22 cellular contexts compared by ENCODE assay signal in genomic region chr2:180990794-180991193, GRCh38.
"Had no signal": no experiment of that assay in that cellular context is flagged by ENCODE, and none has a peak within 500 bp of the region (broad histone marks: within the 10 kb centered on the region; RNA-seq: fewer than 3 reads in every experiment).

No MANE protein-coding gene starts in this region.

- H3K4me3 ChIP-seq: body of pancreas, cardiac muscle cell, right lobe of liver, skin epidermis, thyroid gland, upper lobe of right lung had no signal

- H3K27me3 Mint-ChIP-seq: activated CD4-positive, alpha-beta memory T cell treated with anti-CD3 and anti-CD28 coated beads for 36 hours; activated naive CD8-positive, alpha-beta T cell treated with anti-CD3 and anti-CD28 coated beads, Interleukin-2, amount 50 U/mL, for 24 hours; naive B cell; stimulated activated naive CD8-positive, alpha-beta T cell treated with anti-CD3 and anti-CD28 coated beads, Interleukin-15, Interleukin-2, amounts not matched to agents 100 ng/mL and 50 ng/mL, for 24 hours had no signal

- ATAC-seq: activated naive CD8-positive, alpha-beta T cell treated with anti-CD3 and anti-CD28 coated beads, Interleukin-2, amount 50 U/mL, for 24 hours; body of pancreas; left colon; right lobe of liver; upper lobe of right lung had no signal

- H3K9me3 Mint-ChIP-seq: activated CD4-positive, alpha-beta memory T cell treated with anti-CD3 and anti-CD28 coated beads for 36 hours; activated naive CD8-positive, alpha-beta T cell treated with anti-CD3 and anti-CD28 coated beads, Interleukin-2, amount 50 U/mL, for 24 hours; naive B cell; neural crest cell; stimulated activated naive CD8-positive, alpha-beta T cell treated with anti-CD3 and anti-CD28 coated beads, Interleukin-15, Interleukin-2, amounts not matched to agents 100 ng/mL and 50 ng/mL, for 24 hours; T-helper 2 cell treated with Interferon-gamma antibody and Interleukin-4, amounts not matched to agents 5 μg/mL and 100 μg/mL, for 36 hours had no signal

- H3K27ac ChIP-seq: body of pancreas, cardiac muscle cell, foreskin keratinocyte, right lobe of liver, skin epidermis, thyroid gland, upper lobe of right lung, WERI-Rb-1 had no signal

- DNase-seq: activated CD4-positive, alpha-beta memory T cell treated with anti-CD3 and anti-CD28 coated beads for 36 hours; activated effector memory CD4-positive, alpha-beta T cell treated with anti-CD3 and anti-CD28 coated beads, Interleukin-2, amount 50 U/mL, for 16 hours; activated naive CD4-positive, alpha-beta T cell treated with anti-CD3 and anti-CD28 coated beads, Interleukin-2, amount 50 U/mL, for 16 hours; activated naive CD8-positive, alpha-beta T cell treated with anti-CD3 and anti-CD28 coated beads, Interleukin-2, amount 50 U/mL, for 24 hours; body of pancreas; cortex of kidney; left colon; naive B cell; occipital lobe; right lobe of liver; stimulated activated CD4-positive, alpha-beta T cell treated with anti-CD3 and anti-CD28 coated beads, Interleukin-1b, Interleukin-23, amount 100 ng/mL, for 48 hours; substantia nigra; thyroid gland; upper lobe of right lung; WERI-Rb-1 had no signal

- H3K27ac Mint-ChIP-seq: activated CD4-positive, alpha-beta memory T cell treated with anti-CD3 and anti-CD28 coated beads for 36 hours; activated naive CD8-positive, alpha-beta T cell treated with anti-CD3 and anti-CD28 coated beads, Interleukin-2, amount 50 U/mL, for 24 hours; naive B cell; stimulated activated naive CD8-positive, alpha-beta T cell treated with anti-CD3 and anti-CD28 coated beads, Interleukin-15, Interleukin-2, amounts not matched to agents 100 ng/mL and 50 ng/mL, for 24 hours; T-helper 2 cell treated with Interferon-gamma antibody and Interleukin-4, amounts not matched to agents 5 μg/mL and 100 μg/mL, for 36 hours had no signal

- H3K4me1 ChIP-seq: upper lobe of right lung had no signal

- H3K4me3 Mint-ChIP-seq: activated CD4-positive, alpha-beta memory T cell treated with anti-CD3 and anti-CD28 coated beads for 36 hours; activated naive CD8-positive, alpha-beta T cell treated with anti-CD3 and anti-CD28 coated beads, Interleukin-2, amount 50 U/mL, for 24 hours; naive B cell; neural crest cell; stimulated activated naive CD8-positive, alpha-beta T cell treated with anti-CD3 and anti-CD28 coated beads, Interleukin-15, Interleukin-2, amounts not matched to agents 100 ng/mL and 50 ng/mL, for 24 hours; T-helper 2 cell treated with Interferon-gamma antibody and Interleukin-4, amounts not matched to agents 5 μg/mL and 100 μg/mL, for 36 hours had no signal

- H3K27me3 ChIP-seq: body of pancreas, cardiac muscle cell, foreskin keratinocyte, right lobe of liver, thyroid gland, upper lobe of right lung had no signal

- FAIRE-seq: keratinocyte had no signal

- H3K9me3 ChIP-seq: body of pancreas, right lobe of liver, thyroid gland, upper lobe of right lung had no signal

- H3K36me3 ChIP-seq: cardiac muscle cell, right lobe of liver, thyroid gland, upper lobe of right lung had no signal
